13 cellular contexts compared by ENCODE assay signal in the genomic region with DNA sequence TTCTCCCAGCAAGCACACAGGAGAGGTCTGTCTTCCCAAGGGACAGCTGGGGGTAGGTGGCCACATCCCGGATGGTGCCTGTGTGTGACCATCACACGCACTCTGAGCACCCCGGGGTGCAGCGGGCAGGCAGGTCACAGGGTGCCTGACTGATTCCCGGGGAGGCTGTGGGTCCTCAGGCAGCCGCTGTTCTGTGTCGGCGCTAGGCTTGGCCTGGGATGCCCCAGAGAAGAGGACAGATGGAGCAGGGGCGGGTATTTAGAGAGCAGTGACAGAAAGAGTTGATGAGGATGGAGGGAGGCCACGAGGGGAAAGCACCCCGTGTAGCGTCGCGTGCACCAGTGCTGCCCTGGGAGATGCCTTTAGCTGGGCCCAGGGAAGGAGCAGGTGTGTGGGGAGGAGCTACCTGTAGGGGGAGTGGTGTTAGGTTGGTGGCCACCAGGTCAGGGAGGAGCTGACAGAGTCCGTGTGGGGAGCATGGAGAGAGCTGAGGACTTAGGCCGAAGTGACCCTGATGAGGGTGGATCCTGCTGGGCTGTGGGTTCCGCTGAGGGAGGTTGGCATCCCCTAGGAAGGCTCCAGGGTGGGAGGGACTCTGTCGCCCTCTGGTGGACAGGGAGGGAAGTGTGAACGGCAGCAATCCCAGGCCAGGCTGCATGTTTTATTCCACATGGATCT. TPM values are rescaled to one million over a fixed set of nuclear protein-coding genes. Genes with fewer than 3 reads are reported as not detected.
DNase-seq lines count a peak whose midpoint lies in the region; ATAC-seq, FAIRE-seq and TF ChIP-seq lines count a peak whose summit lies in the region.
"Not testable (repeated sequence)": the region's sequence is repeated elsewhere in the genome, so short reads cannot be mapped to it uniquely, and the experiment has no call there.
"Had no signal": no experiment of that assay in that cellular context is flagged by ENCODE, and none has a peak within 500 bp of the region (broad histone marks: within the 10 kb centered on the region; RNA-seq: fewer than 3 reads in every experiment).

No MANE protein-coding gene starts in this region.

- ATAC-seq in body of pancreas; thoracic aorta (ENCODE audit: insufficient number of reproducible peaks, low FRiP score, low read depth): not testable (repeated sequence)

- FAIRE-seq in D721Med (lab: Jason Lieb, UNC) = not testable (repeated sequence)

- not testable (repeated sequence) for H3K36me3 Mint-ChIP-seq in neural progenitor cell

- not testable (repeated sequence) for H3K4me2 ChIP-seq in neural progenitor cell

- H3K36me3 ChIP-seq in H7 (replicated peaks; ENCODE audit: control insufficient read depth, insufficient read depth, low read length); WERI-Rb-1; body of pancreas (replicated peaks in 1 of 2; ENCODE audit: insufficient read depth in 1 of 2, low read depth in 2 of 2); neural progenitor cell; thoracic aorta: not testable (repeated sequence)

- not testable (repeated sequence) for H3K27me3 ChIP-seq in H7 (ENCODE audit: control insufficient read depth, insufficient read depth, low read length); body of pancreas; neural progenitor cell; thoracic aorta (replicated peaks; ENCODE audit: insufficient read depth)
- peaks cover 18% of the 10 kb centered on the region for H3K27me3 ChIP-seq in WERI-Rb-1 (ENCODE audit: insufficient read depth, low read depth, severe bottlenecking)

- not testable (repeated sequence) for H3K79me2 ChIP-seq in neural progenitor cell (ENCODE audit: low read depth)

- not testable (repeated sequence) for H4K20me1 ChIP-seq in neural progenitor cell (ENCODE audit: low read depth)

- not testable (repeated sequence) for DNase-seq in D721Med (ENCODE audit: insufficient read length, low spot score); WERI-Rb-1; body of pancreas; neural progenitor cell (ENCODE audit: low spot score); thoracic aorta (ENCODE audit: low spot score)
- DNase-seq in H7 = peak; percentile 2
- peak; percentile 46 for DNase-seq in NCI-H748 (lab: John Stamatoyannopoulos, UW; ENCODE audit: unreplicated experiment)
- peak; percentile 22 for DNase-seq in fibroblast of pulmonary artery (ENCODE audit: low read depth)

- not testable (repeated sequence) for H3K4me3 ChIP-seq in H7 (ENCODE audit: insufficient read depth, low read depth, low read length); WERI-Rb-1 (ENCODE audit: low read depth, low read length); body of pancreas; fibroblast of pulmonary artery (replicated peaks; ENCODE audit: low read depth, low read length); neural progenitor cell; thoracic aorta

- WGBS in body of pancreas, 2 donors = 60 to 73% methylated on average over 17 to 19 of the region's 19 CpGs

- H3K4me3 Mint-ChIP-seq in neural progenitor cell = not testable (repeated sequence)

- not testable (repeated sequence) for TF ChIP-seq POLR2A in body of pancreas (IDR thresholded peaks at IDR 0.05)

- peaks cover 37% of the 10 kb centered on the region for H3K9me3 Mint-ChIP-seq in neural progenitor cell

- not testable (repeated sequence) for H3K9me3 ChIP-seq in WERI-Rb-1 (ENCODE audit: severe bottlenecking); body of pancreas; neural progenitor cell (ENCODE audit: low read depth); thoracic aorta

- not testable (repeated sequence) for H3K4me1 ChIP-seq in body of pancreas; neural progenitor cell; thoracic aorta (ENCODE audit: control insufficient read depth in 1 of 2, low read depth in 2 of 2)

- peak; percentile 37 for TF ChIP-seq CTCF in D721Med (IDR thresholded peaks at IDR 0.05; ENCODE audit: insufficient read depth, missing control alignments)
- peak; percentile 62 for TF ChIP-seq CTCF in WERI-Rb-1 (IDR thresholded peaks at IDR 0.05; ENCODE audit: low read depth, low read length)
- TF ChIP-seq CTCF in body of pancreas (IDR thresholded peaks at IDR 0.05) = peak in 4 of 7 experiments; percentile 19 to 36 (median 28)
- peak; percentile 63 for TF ChIP-seq CTCF in fibroblast of pulmonary artery (IDR thresholded peaks at IDR 0.05; ENCODE audit: low read length, missing control alignments)
- peak; percentile 29 for TF ChIP-seq CTCF in neural progenitor cell (IDR thresholded peaks at IDR 0.05)
- TF ChIP-seq CTCF in thoracic aorta (IDR thresholded peaks at IDR 0.05) = peak; percentile 37

- not testable (repeated sequence) for H3K27ac ChIP-seq in WERI-Rb-1, body of pancreas, neural progenitor cell, thoracic aorta

- H3K9ac ChIP-seq in neural progenitor cell = not testable (repeated sequence)

- H3K27me3 Mint-ChIP-seq in neural progenitor cell (ENCODE audit: insufficient read depth, low read depth) = not testable (repeated sequence)

- not testable (repeated sequence) for H2AFZ ChIP-seq in neural progenitor cell (replicated peaks)

- H3K4me1 Mint-ChIP-seq in neural progenitor cell = not testable (repeated sequence)

- not testable (repeated sequence) for H3K27ac Mint-ChIP-seq in neural progenitor cell

- intact Hi-C loops in body of pancreas (cut with DNase I) = not testable (repeated sequence)

- not testable (repeated sequence) for H3F3A ChIP-seq in neural progenitor cell (ENCODE audit: low read depth)

RNA-seq across cellular contexts. Expression of gene PSG1, which starts 22.5 kb away (rescaled TPM):
- total RNA-seq in H7 (2014; rRNA removed; shearing (Covaris generic)) = not detected in 2 replicates
- total RNA-seq in body of pancreas (not detected), neural progenitor cell (ENCODE audit: low replicate concordance) (not detected in 2 replicates), thoracic aorta (not detected)
- total RNA-seq: activated CD8-positive, alpha-beta memory T cell treated with anti-CD3 and anti-CD28 coated beads for 36 hours; CD8-positive, alpha-beta memory T cell; foreskin keratinocyte; stomach; T-helper 2 cell treated with Interferon-gamma antibody and Interleukin-4, amounts not matched to agents 100 ng/mL and 5 ng/mL, for 36 hours had no signal
